ENCODE assay signal across 14 cellular contexts in genomic region chr13:28467886-28468519, GRCh38. TPM values are rescaled to one million over a fixed set of nuclear protein-coding genes. Genes with fewer than 3 reads are reported as not detected.
DNase-seq lines count a peak whose midpoint lies in the region; ATAC-seq and TF ChIP-seq lines count a peak whose summit lies in the region.
"Had no signal": no experiment of that assay in that cellular context is flagged by ENCODE, and none has a peak within 500 bp of the region (broad histone marks: within the 10 kb centered on the region; RNA-seq: fewer than 3 reads in every experiment).

No MANE protein-coding gene starts in this region.

- H3K36me3 ChIP-seq in GM06990 (ENCODE audit: control insufficient read depth, insufficient read depth, low read length) (no peaks in the 10 kb centered on the region), neutrophil (no peaks in the 10 kb centered on the region), PC-9 (ENCODE audit: low read depth) (no peaks in the 10 kb centered on the region)

- no peaks in the 10 kb centered on the region for H3K27me3 ChIP-seq in GM06990 (replicated peaks; ENCODE audit: control insufficient read depth, insufficient read depth, low read length)
- peaks cover 12% of the 10 kb centered on the region for H3K27me3 ChIP-seq in HL-60 (ENCODE audit: insufficient read depth, poor library complexity, severe bottlenecking)
- H3K27me3 ChIP-seq in neutrophil, result peaks cover 68% of the 10 kb centered on the region
- H3K27me3 ChIP-seq in foreskin keratinocyte, result peaks cover 4% of the 10 kb centered on the region
- H3K27me3 ChIP-seq in PC-9 (ENCODE audit: insufficient read depth, low read depth), result peaks cover 64% of the 10 kb centered on the region

- H2AFZ ChIP-seq in PC-9, result no peak overlapping the region

- H3K9me3 ChIP-seq in neutrophil, result no peaks in the 10 kb centered on the region
- peaks cover 5% of the 10 kb centered on the region; the same call in 1 of the 2 replicates for H3K9me3 ChIP-seq in PC-9 (ENCODE audit: insufficient read depth, low read depth)

- H4K20me1 ChIP-seq in PC-9 (ENCODE audit: insufficient read depth), result no peaks in the 10 kb centered on the region

- intact Hi-C loops in PC-9 (cut with micrococcal nuclease; ENCODE audit: unreplicated experiment), result no loop called here

- ATAC-seq in HG03460 (IDR thresholded peaks at IDR 0.05; ENCODE audit: unreplicated experiment) (no peak), foreskin keratinocyte (no peak)
- ATAC-seq: esophagus mucosa; stimulated activated naive CD8-positive, alpha-beta T cell treated with anti-CD3 and anti-CD28 coated beads, Interleukin-15, amount 100 ng/mL, for 72 hours had no signal

- CTCF ChIA-PET in PC-9 (lab: Charles Lee), result no interaction called here

- no peak overlapping the region for H3K4me2 ChIP-seq in PC-9

- H3K4me3 ChIP-seq in GM06990 (replicated peaks; ENCODE audit: low read depth, low read length) (no peak overlapping the region), HL-60 (replicated peaks; ENCODE audit: insufficient read depth, low read length) (no peak overlapping the region), neutrophil (ENCODE audit: low read depth in 1 of 2, low read length in 1 of 2) (peak overlapping the region in 1 of 2 experiments; percentile 16), PC-9 (no peak overlapping the region)

- DNase-seq in GM06990 (ENCODE audit: extremely low read depth, insufficient read length) (peak; percentile 18), HL-60 (ENCODE audit: low read depth in 1 of 2, low spot score in 1 of 2) (peak; percentile 96 to 99), amniotic epithelial cell (ENCODE audit: low read depth) (peak; percentile 35), foreskin keratinocyte (no peak), cortex of kidney (lab: John Stamatoyannopoulos, UW) (no peak), PC-9 (no peak)
- DNase-seq: Karpas-422; NCI-H226; stimulated activated CD4-positive, alpha-beta T cell treated with anti-CD3 and anti-CD28 coated beads, Interleukin-4, amount 100 ng/mL, for 4 hours; stimulated activated naive CD8-positive, alpha-beta T cell treated with anti-CD3 and anti-CD28 coated beads, Interleukin-15, amount 100 ng/mL, for 72 hours had no signal

- H3K9me2 ChIP-seq in PC-9 (ENCODE audit: insufficient read depth), result no peaks in the 10 kb centered on the region

- no peaks in the 10 kb centered on the region for H3K79me2 ChIP-seq in PC-9 (ENCODE audit: low read depth)

- TF ChIP-seq CTCF in GM06990 (IDR thresholded peaks at IDR 0.05; ENCODE audit: insufficient read depth, low read length, poor library complexity, severe bottlenecking) (no peak), HL-60 (IDR thresholded peaks at IDR 0.05; ENCODE audit: insufficient read depth, low read length) (no peak), neutrophil (IDR thresholded peaks at IDR 0.05) (no peak), foreskin keratinocyte (conservative IDR thresholded peaks at IDR 0.05) (no peak), PC-9 (conservative IDR thresholded peaks at IDR 0.05) (no peak)

- POLR2A ChIA-PET in PC-9 (lab: Charles Lee; ENCODE audit: unreplicated experiment), result no interaction called here

- H3K27ac ChIP-seq in HL-60 (replicated peaks), result no peak overlapping the region
- peak overlapping the region; percentile 88 for H3K27ac ChIP-seq in neutrophil
- H3K27ac ChIP-seq in foreskin keratinocyte, result no peak overlapping the region
- H3K27ac ChIP-seq in PC-9, result no peak overlapping the region
- H3K27ac ChIP-seq: C4-2B had no signal

- H3K4me1 ChIP-seq in neutrophil (ENCODE audit: control insufficient read depth in 1 of 2, insufficient read depth in 1 of 2, low read depth in 1 of 2, low read length in 1 of 2) (peaks cover 47 to 48% of the 10 kb centered on the region in 2 experiments), foreskin keratinocyte (no peaks in the 10 kb centered on the region), PC-9 (replicated peaks; ENCODE audit: insufficient read depth) (no peaks in the 10 kb centered on the region)

- no peaks in the 10 kb centered on the region for H3F3A ChIP-seq in PC-9 (ENCODE audit: insufficient read depth, low read depth)

- no TSS peak for BruUV-seq in PC-9 (replicated peaks; lab: Mats Ljungman, UMichigan)

RNA-seq across cellular contexts. Expression of gene FLT1, which starts 26.9 kb away (rescaled TPM):
- not detected in 2 replicates for total RNA-seq in foreskin keratinocyte
- polyA plus RNA-seq in foreskin keratinocyte, result not detected in 2 replicates
- total RNA-seq in PC-9 (2021), result not detected in 2 replicates

Comparison
In these comparisons a context has a peak if more than half of its experiments do, and no peak if none do; other contexts are left out.
1. DNase-seq: peak in GM06990 (single experiment), HL-60 (2 of 2) and amniotic epithelial cell (single experiment); none in foreskin keratinocyte (0 of 2), cortex of kidney (single experiment) and PC-9 (0 of 2).